Comparison of ENCODE assay signal across 12 cellular contexts in the genomic region with DNA sequence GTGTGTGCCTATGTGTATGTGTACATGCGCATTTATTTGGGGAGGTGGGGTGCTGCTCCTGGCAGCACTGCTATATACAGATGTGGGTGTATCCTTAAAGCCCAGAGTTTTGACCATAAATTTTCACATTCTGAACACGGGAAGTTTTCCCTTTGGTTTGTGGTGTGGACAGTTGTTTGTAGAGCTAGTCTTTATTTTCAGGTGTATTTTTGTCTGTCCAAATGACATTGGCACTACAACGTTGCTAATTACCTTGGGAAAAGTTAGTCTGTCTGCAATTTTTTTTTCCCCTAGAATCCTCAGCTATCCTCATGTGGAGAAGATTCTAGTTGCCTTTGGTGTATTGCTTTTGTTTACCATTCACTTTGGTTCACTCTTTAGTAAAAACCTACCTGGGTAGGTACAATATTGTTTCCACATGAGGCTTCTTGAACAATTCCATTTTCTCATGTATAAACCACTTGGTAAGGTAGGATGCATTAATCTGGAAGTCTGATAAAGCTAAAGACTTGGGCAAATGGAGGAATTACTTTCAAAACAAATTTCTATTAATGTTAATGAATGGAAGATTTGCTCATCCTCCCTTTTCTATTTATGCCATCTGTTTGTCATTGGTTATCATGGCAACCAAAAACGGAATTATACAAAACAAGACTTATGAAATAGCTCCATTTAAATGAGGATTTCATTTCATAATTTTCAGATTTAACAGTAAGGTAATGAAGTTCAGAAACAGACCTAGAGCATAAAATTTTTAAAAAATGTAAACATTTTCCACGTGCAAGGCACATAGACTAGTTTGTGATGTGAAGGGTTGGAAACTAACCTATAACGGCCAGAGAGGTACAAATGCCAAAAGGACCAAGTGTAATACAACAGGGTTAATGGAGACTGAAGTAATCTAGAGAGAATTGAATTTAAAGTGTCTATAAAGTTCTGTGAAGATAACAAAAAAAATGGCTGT. TPM values are rescaled to one million over a fixed set of nuclear protein-coding genes. Genes with fewer than 3 reads are reported as not detected.
DNase-seq lines count a peak whose midpoint lies in the region; ATAC-seq lines count a peak whose summit lies in the region.
"Had no signal": no experiment of that assay in that cellular context is flagged by ENCODE, and none has a peak within 500 bp of the region (broad histone marks: within the 10 kb centered on the region; RNA-seq: fewer than 3 reads in every experiment).

No MANE protein-coding gene starts in this region.

- no peak for ATAC-seq in activated naive CD4-positive, alpha-beta T cell treated with anti-CD3 and anti-CD28 coated beads, Interleukin-2, amount 50 U/mL, for 72 hours
- no peak for ATAC-seq in GM21528 (IDR thresholded peaks at IDR 0.05; ENCODE audit: low FRiP score, unreplicated experiment)
- ATAC-seq: natural killer cell, T-helper 17 cell had no signal

- H2AFZ ChIP-seq in ACC112 (ENCODE audit: low read length, unreplicated experiment): no peak overlapping the region

- H3K27ac ChIP-seq in ACC112 (ENCODE audit: low read depth, low read length): peak overlapping the region; percentile 93

- H3K27me3 ChIP-seq in ACC112 (ENCODE audit: insufficient read depth, low read length) (no peaks in the 10 kb centered on the region), MG63 (no peaks in the 10 kb centered on the region; the same call in 1 of the 2 replicates)

- H3K79me2 ChIP-seq in ACC112 (ENCODE audit: control insufficient read depth, insufficient read depth, low read length, unreplicated experiment): peaks cover 22% of the 10 kb centered on the region

- intact Hi-C loops in posterior cingulate gyrus (cut with DNase I): no loop called here

- no peaks in the 10 kb centered on the region for H3K9me3 Mint-ChIP-seq in activated naive CD4-positive, alpha-beta T cell treated with anti-CD3 and anti-CD28 coated beads, Interleukin-2, amount 50 U/mL, for 72 hours
- H3K9me3 Mint-ChIP-seq: natural killer cell had no signal

- H3K4me1 ChIP-seq in ACC112 (ENCODE audit: control insufficient read depth, insufficient read depth, low read length, unreplicated experiment): peaks cover 31% of the 10 kb centered on the region

- no peak overlapping the region for H3K27ac Mint-ChIP-seq in activated naive CD4-positive, alpha-beta T cell treated with anti-CD3 and anti-CD28 coated beads, Interleukin-2, amount 50 U/mL, for 72 hours
- H3K27ac Mint-ChIP-seq: natural killer cell, T-helper 17 cell had no signal

- H3K36me3 Mint-ChIP-seq in activated naive CD4-positive, alpha-beta T cell treated with anti-CD3 and anti-CD28 coated beads, Interleukin-2, amount 50 U/mL, for 72 hours: peaks cover 5 to 16% of the 10 kb centered on the region in 2 donors
- H3K36me3 Mint-ChIP-seq: natural killer cell had no signal

- H3K36me3 ChIP-seq in ACC112 (ENCODE audit: insufficient read depth, low read length): peaks cover 20% of the 10 kb centered on the region; the same call in 1 of the 2 replicates
- peaks cover 32% of the 10 kb centered on the region for H3K36me3 ChIP-seq in MG63

- peak; percentile 53 for DNase-seq in MG63
- DNase-seq in dermis microvascular lymphatic vessel endothelial cell (ENCODE audit: low read depth in 2 of 2): peak; percentile 78 to 85
- DNase-seq in myocyte (ENCODE audit: low read depth): peak; percentile 33
- no peak for DNase-seq in activated naive CD4-positive, alpha-beta T cell treated with anti-CD3 and anti-CD28 coated beads, Interleukin-2, amount 50 U/mL, for 72 hours (ENCODE audit: low spot score in 2 of 2)
- DNase-seq in 8988T: no peak
- no peak for DNase-seq in posterior cingulate gyrus
- DNase-seq: cerebellar nuclear complex, natural killer cell, NCI-H1417 treated with DMSO at 0.1 percent for 48 hours, T-helper 17 cell had no signal

- H3K4me3 ChIP-seq in ACC112 (ENCODE audit: low read depth, low read length) (peak overlapping the region; percentile 96), MG63 (peak overlapping the region; percentile 55)

- H3K9me3 ChIP-seq in MG63: no peaks in the 10 kb centered on the region; the same call in 1 of the 2 replicates

RNA-seq across cellular contexts. Expression of a gene that starts 3.9 kb away (rescaled TPM):
- 830 and 953 TPM in 2 replicates for total RNA-seq in MG63 (2014; rRNA removed; shearing (Covaris generic); ENCODE audit: low replicate concordance)
- 178 and 284 TPM in 2 replicates for total RNA-seq in dermis microvascular lymphatic vessel endothelial cell
- total RNA-seq in myocyte: 16.1 and 20.2 TPM in 2 replicates
- polyA plus RNA-seq in myocyte (2012): 1,172 TPM
- not detected for total RNA-seq in activated naive CD4-positive, alpha-beta T cell treated with anti-CD3 and anti-CD28 coated beads, Interleukin-2, amount 50 U/mL, for 72 hours
- total RNA-seq: natural killer cell had no signal

Comparison
In these comparisons a context has a peak if more than half of its experiments do, and no peak if none do; other contexts are left out.
1. DNase-seq: peak in MG63 (single experiment), dermis microvascular lymphatic vessel endothelial cell (2 of 2) and myocyte (single experiment); none in activated naive CD4-positive, alpha-beta T cell treated with anti-CD3 and anti-CD28 coated beads, Interleukin-2, amount 50 U/mL, for 72 hours (0 of 2), 8988T (single experiment) and posterior cingulate gyrus (0 of 10).
2. RNA of a gene that starts 3.9 kb away (total RNA-seq): 830 to 953 TPM in MG63, 178 to 284 TPM in dermis microvascular lymphatic vessel endothelial cell and 16.1 to 20.2 TPM in myocyte; not detected in activated naive CD4-positive, alpha-beta T cell treated with anti-CD3 and anti-CD28 coated beads, Interleukin-2, amount 50 U/mL, for 72 hours; every median in the first group is over 10 times any median in the second.